Comparison of ENCODE assay signal across 10 cellular contexts in the genomic region with DNA sequence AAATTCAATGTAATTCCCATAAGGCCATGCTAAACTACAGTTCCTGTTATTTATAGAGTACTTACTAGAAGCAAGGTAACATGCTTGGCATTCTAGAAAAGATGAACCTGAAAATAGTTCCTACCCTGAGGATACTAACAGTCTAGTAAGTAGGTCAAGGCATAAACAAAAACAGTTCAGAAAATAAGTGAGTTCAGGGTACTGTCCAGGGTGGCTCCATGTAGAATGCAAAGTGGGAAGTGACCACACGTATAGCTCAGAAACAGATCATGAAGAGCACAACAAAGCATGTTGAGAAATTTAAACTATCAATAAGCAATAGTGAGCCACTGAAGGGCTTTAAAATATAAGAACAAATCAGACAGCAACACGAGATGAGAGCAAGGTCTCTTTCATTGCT. TPM values are rescaled to one million over a fixed set of nuclear protein-coding genes. Genes with fewer than 3 reads are reported as not detected.
DNase-seq lines count a peak whose midpoint lies in the region; ATAC-seq and TF ChIP-seq lines count a peak whose summit lies in the region.
"Had no signal": no experiment of that assay in that cellular context is flagged by ENCODE, and none has a peak within 500 bp of the region (broad histone marks: within the 10 kb centered on the region; RNA-seq: fewer than 3 reads in every experiment).

No MANE protein-coding gene starts in this region.

- H3K4me1 Mint-ChIP-seq in T-helper 1 cell treated with Interleukin-12 subunit alpha and Interleukin-12 subunit beta and Interleukin-4 antibody, amounts not matched to agents 30 μg/mL and 1 μg/mL, for 36 hours (ENCODE audit: low read depth), result peaks cover 33% of the 10 kb centered on the region

- H3F3A ChIP-seq in SU-DHL-6 (ENCODE audit: insufficient read depth), result peaks cover 8% of the 10 kb centered on the region; the same call in 1 of the 2 replicates

- H3K36me3 ChIP-seq in SU-DHL-6 (ENCODE audit: low read length) (no peaks in the 10 kb centered on the region), gastrocnemius medialis (no peaks in the 10 kb centered on the region)
- H3K36me3 ChIP-seq in effector memory CD4-positive, alpha-beta T cell (ENCODE audit: control insufficient read depth, insufficient read depth, low read length), result no peaks in the 10 kb centered on the region

- peaks cover 3% of the 10 kb centered on the region for H3K27me3 Mint-ChIP-seq in T-helper 1 cell treated with Interleukin-12 subunit alpha and Interleukin-12 subunit beta and Interleukin-4 antibody, amounts not matched to agents 30 μg/mL and 1 μg/mL, for 36 hours (ENCODE audit: low read depth)

- ATAC-seq in gastrocnemius medialis, result no peak
- no peak for ATAC-seq in HG02642 (IDR thresholded peaks at IDR 0.05; ENCODE audit: poor library complexity, unreplicated experiment)

- no peaks in the 10 kb centered on the region; the same call in 1 of the 2 replicates for H4K20me1 ChIP-seq in SU-DHL-6 (ENCODE audit: low read depth, low read length)

- H3K4me3 ChIP-seq in SU-DHL-6 (ENCODE audit: insufficient read depth, low read length, poor library complexity, severe bottlenecking) (no peak overlapping the region), gastrocnemius medialis (peak overlapping the region in 1 of 4 donors; percentile 96)
- no peak overlapping the region for H3K4me3 ChIP-seq in effector memory CD4-positive, alpha-beta T cell (ENCODE audit: insufficient read depth, low read depth, low read length, poor library complexity, severe bottlenecking)

- TF ChIP-seq CTCF in SU-DHL-6 (IDR thresholded peaks at IDR 0.05; ENCODE audit: insufficient read depth, low read length, poor library complexity, severe bottlenecking), result no peak
- TF ChIP-seq CTCF in gastrocnemius medialis (IDR thresholded peaks at IDR 0.05 in 4 of 5, conservative IDR thresholded peaks at IDR 0.05 in 1 of 5), result no peak

- peaks cover 66% of the 10 kb centered on the region for H3K79me2 ChIP-seq in SU-DHL-6 (ENCODE audit: insufficient read depth, low read length)

- no peak for DNase-seq in T-helper 1 cell
- DNase-seq in effector memory CD4-positive, alpha-beta T cell, result no peak
- no peak for DNase-seq in gastrocnemius medialis
- no peak for DNase-seq in Kasumi-1 (lab: John Stamatoyannopoulos, UW)
- DNase-seq in occipital lobe (lab: John Stamatoyannopoulos, UW), result no peak
- DNase-seq: activated gamma-delta T cell, NCI-H446 had no signal

- peak overlapping the region; percentile 5 for H3K4me2 ChIP-seq in SU-DHL-6 (ENCODE audit: low read depth, low read length, poor library complexity, severe bottlenecking)

- no peaks in the 10 kb centered on the region for H3K9me3 Mint-ChIP-seq in T-helper 1 cell treated with Interleukin-12 subunit alpha and Interleukin-12 subunit beta and Interleukin-4 antibody, amounts not matched to agents 30 μg/mL and 1 μg/mL, for 36 hours

- in situ Hi-C loops in gastrocnemius medialis (cut with MboI; ENCODE audit: low sequenced_read_pairs in 4 of 4), result no loop called here

- H3K4me3 Mint-ChIP-seq in T-helper 1 cell treated with Interleukin-12 subunit alpha and Interleukin-12 subunit beta and Interleukin-4 antibody, amounts not matched to agents 30 μg/mL and 1 μg/mL, for 36 hours, result peak overlapping the region; percentile 65

- H3K27ac Mint-ChIP-seq in T-helper 1 cell treated with Interleukin-12 subunit alpha and Interleukin-12 subunit beta and Interleukin-4 antibody, amounts not matched to agents 30 μg/mL and 1 μg/mL, for 36 hours, result peak overlapping the region; percentile 19

- TF ChIP-seq POLR2A in gastrocnemius medialis (IDR thresholded peaks at IDR 0.05), result no peak

- no peak overlapping the region for H3K9ac ChIP-seq in SU-DHL-6 (ENCODE audit: low read length)

- H3K36me3 Mint-ChIP-seq in T-helper 1 cell treated with Interleukin-12 subunit alpha and Interleukin-12 subunit beta and Interleukin-4 antibody, amounts not matched to agents 30 μg/mL and 1 μg/mL, for 36 hours (ENCODE audit: low read depth), result peaks cover 21% of the 10 kb centered on the region

- intact Hi-C loops in gastrocnemius medialis (cut with DNase I; ENCODE audit: low total_unique reads), result no loop called here

- peaks cover 11% of the 10 kb centered on the region for H3K4me1 ChIP-seq in effector memory CD4-positive, alpha-beta T cell (ENCODE audit: control insufficient read depth, insufficient read depth, low read length, poor library complexity, severe bottlenecking)
- H3K4me1 ChIP-seq in gastrocnemius medialis, result peaks cover 36 to 40% of the 10 kb centered on the region in 2 donors

- no peaks in the 10 kb centered on the region for H3K27me3 ChIP-seq in SU-DHL-6 (ENCODE audit: low read length)
- H3K27me3 ChIP-seq in effector memory CD4-positive, alpha-beta T cell (replicated peaks; ENCODE audit: control insufficient read depth, insufficient read depth, low read length, poor library complexity, severe bottlenecking), result no peaks in the 10 kb centered on the region
- H3K27me3 ChIP-seq in gastrocnemius medialis, result no peaks in the 10 kb centered on the region

- H2AFZ ChIP-seq in SU-DHL-6 (ENCODE audit: low read depth, low read length, severe bottlenecking), result no peak overlapping the region

- H3K9me2 ChIP-seq in SU-DHL-6 (replicated peaks; ENCODE audit: insufficient read depth, low read length), result no peaks in the 10 kb centered on the region

- H3K27ac ChIP-seq in SU-DHL-6 (ENCODE audit: low read depth, low read length) (no peak overlapping the region), gastrocnemius medialis (peak overlapping the region; percentile 98 to 100 (median 98))
- peak overlapping the region; percentile 98 for H3K27ac ChIP-seq in effector memory CD4-positive, alpha-beta T cell (ENCODE audit: insufficient read depth, low read length, poor library complexity, severe bottlenecking)

- H3K9me3 ChIP-seq in SU-DHL-6 (ENCODE audit: insufficient read depth, low read length) (no peaks in the 10 kb centered on the region), gastrocnemius medialis (no peaks in the 10 kb centered on the region)
- no peaks in the 10 kb centered on the region for H3K9me3 ChIP-seq in effector memory CD4-positive, alpha-beta T cell (ENCODE audit: control insufficient read depth, low read length)

RNA-seq across cellular contexts. Expression of gene TMED10, which starts 2.3 kb away (rescaled TPM):
- total RNA-seq in gastrocnemius medialis, result 100 to 1,000 TPM; 161 to 362 (median 255) TPM
- 135 TPM for total RNA-seq in occipital lobe

RNA-seq across cellular contexts. Expression of gene NEK9, which starts 47.2 kb away (rescaled TPM):
- total RNA-seq in gastrocnemius medialis, result 10 to 100 TPM; 36.3 to 93.2 (median 42.6) TPM
- total RNA-seq in occipital lobe, result 37.7 TPM
